ENCODE assay signal across 30 cellular contexts in the genomic region with DNA sequence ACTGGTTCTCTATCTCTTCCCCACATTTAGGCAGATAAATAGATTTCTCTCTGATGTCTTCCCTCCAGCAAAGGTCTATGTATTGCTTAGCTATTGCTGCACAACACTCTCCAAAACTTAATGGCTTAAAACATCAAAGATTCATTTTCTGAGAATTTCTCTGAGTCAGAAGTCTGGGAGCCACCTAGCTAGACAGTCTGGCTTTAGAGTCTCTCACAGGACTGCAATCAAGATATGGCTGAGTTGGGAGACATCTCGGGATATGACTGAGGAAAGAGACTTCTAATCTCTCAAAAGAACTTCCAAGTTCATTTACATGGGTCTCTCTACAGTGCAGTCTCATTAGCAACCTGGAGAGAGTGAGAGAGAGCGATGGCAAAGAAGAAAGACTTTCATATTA.
"Had no signal": no experiment of that assay in that cellular context is flagged by ENCODE, and none has a peak within 500 bp of the region (broad histone marks: within the 10 kb centered on the region; RNA-seq: fewer than 3 reads in every experiment).

No MANE protein-coding gene starts in this region.

- H3K27me3 ChIP-seq: breast epithelium, cardiac muscle cell, colonic mucosa had no signal

- H3K4me1 ChIP-seq: breast epithelium, colonic mucosa had no signal

- H3K27ac ChIP-seq: breast epithelium, cardiac muscle cell, colonic mucosa had no signal

- DNase-seq: activated CD4-positive, alpha-beta memory T cell treated with anti-CD3 and anti-CD28 coated beads for 36 hours; activated CD4-positive, alpha-beta T cell treated with anti-CD3 and anti-CD28 coated beads for 36 hours; activated CD4-positive, alpha-beta T cell treated with anti-CD3 and anti-CD28 coated beads, Interleukin-2, amount 10 ng/mL, durations not matched to agents 24 days and 14 days; activated CD4-positive, CD25-positive, alpha-beta regulatory T cell; activated CD4-positive, CD25-positive, alpha-beta regulatory T cell treated with anti-CD3 and anti-CD28 coated beads, Interleukin-2, amount 50 U/mL, for 72 hours; activated CD8-positive, alpha-beta memory T cell treated with anti-CD3 and anti-CD28 coated beads, Interleukin-2, amount 50 U/mL, for 48 hours; activated CD8-positive, alpha-beta T cell treated with anti-CD3 and anti-CD28 coated beads, Interleukin-2, amount 10 ng/mL, durations not matched to agents 7 days and 5 days; activated gamma-delta T cell; activated naive CD4-positive, alpha-beta T cell; activated naive CD4-positive, alpha-beta T cell treated with anti-CD3 and anti-CD28 coated beads, Interleukin-2, amount 10 ng/mL, durations not matched to agents 7 days and 5 days; activated naive CD8-positive, alpha-beta T cell treated with anti-CD3 and anti-CD28 coated beads, Interleukin-2, amount 10 ng/mL, durations not matched to agents 7 days and 5 days; activated T-cell treated with anti-CD3 and anti-CD28 coated beads for 4 hours; activated T-cell treated with anti-CD3 and anti-CD28 coated beads, Interleukin-2, amount 50 U/mL, for 24 hours; activated T-cell treated with anti-CD3 and anti-CD28 coated beads, Interleukin-2, amount 50 U/mL, for 72 hours; amniotic stem cell; anterior cingulate cortex; central memory CD4-positive, alpha-beta T cell; cerebellar nuclear complex; colonic mucosa; effector CD8-positive, alpha-beta T cell; foreskin fibroblast; head of caudate nucleus; T-helper 2 cell had no signal

- FAIRE-seq: endometrium, endothelial cell of umbilical vein, frontal cortex had no signal

- H3K36me3 ChIP-seq: breast epithelium, cardiac muscle cell, colonic mucosa had no signal

- H3K4me3 ChIP-seq: breast epithelium, cardiac muscle cell, colonic mucosa had no signal

- H3K9me3 ChIP-seq: breast epithelium, colonic mucosa had no signal

- ATAC-seq: activated CD4-positive, alpha-beta T cell treated with anti-CD3 and anti-CD28 coated beads for 36 hours; activated CD8-positive, alpha-beta T cell treated with anti-CD3 and anti-CD28 coated beads, Interleukin-2, amount 10 ng/mL, durations not matched to agents 7 days and 5 days; activated naive CD4-positive, alpha-beta T cell treated with anti-CD3 and anti-CD28 coated beads, Interleukin-2, amount 50 U/mL, for 72 hours; activated T-cell treated with anti-CD3 and anti-CD28 coated beads, Interleukin-2, amount 50 U/mL, for 72 hours; esophagus mucosa had no signal
